11 cellular contexts compared by ENCODE assay signal in genomic region chr15:69035205-69035917, GRCh38. TPM values are rescaled to one million over a fixed set of nuclear protein-coding genes. Genes with fewer than 3 reads are reported as not detected.
DNase-seq lines count a peak whose midpoint lies in the region; ATAC-seq and TF ChIP-seq lines count a peak whose summit lies in the region.
"Had no signal": no experiment of that assay in that cellular context is flagged by ENCODE, and none has a peak within 500 bp of the region (broad histone marks: within the 10 kb centered on the region; RNA-seq: fewer than 3 reads in every experiment).

No MANE protein-coding gene starts in this region.

- TF ChIP-seq CTCF in PC-3 (conservative IDR thresholded peaks at IDR 0.05; ENCODE audit: low read depth, low read length) (no peak), fibroblast of villous mesenchyme (IDR thresholded peaks at IDR 0.05; ENCODE audit: insufficient read depth, low read depth, low read length) (peak; percentile 24)

- peak overlapping the region; percentile 89 for H3K9ac ChIP-seq in PC-3 (ENCODE audit: low read length)

- H3K9me3 ChIP-seq in PC-3 (ENCODE audit: low read length): no peaks in the 10 kb centered on the region

- H3K4me2 ChIP-seq in PC-3 (ENCODE audit: low read length): peak overlapping the region; percentile 46

- no peaks in the 10 kb centered on the region for H3K27me3 ChIP-seq in PC-3 (ENCODE audit: low read length)

- H3K9me3 Mint-ChIP-seq in activated CD8-positive, alpha-beta memory T cell treated with anti-CD3 and anti-CD28 coated beads, Interleukin-2, amount 10 ng/mL, durations not matched to agents 7 days and 5 days (ENCODE audit: low read depth): no peaks in the 10 kb centered on the region
- H3K9me3 Mint-ChIP-seq: CD14-positive monocyte had no signal

- H3K4me3 ChIP-seq in PC-3 (ENCODE audit: low read length): no peak overlapping the region
- no peak overlapping the region for H3K4me3 ChIP-seq in fibroblast of villous mesenchyme (ENCODE audit: low read depth, low read length)

- no peak overlapping the region for H3K4me3 Mint-ChIP-seq in activated CD8-positive, alpha-beta memory T cell treated with anti-CD3 and anti-CD28 coated beads, Interleukin-2, amount 10 ng/mL, durations not matched to agents 7 days and 5 days
- H3K4me3 Mint-ChIP-seq: CD14-positive monocyte had no signal

- H2AFZ ChIP-seq in PC-3 (ENCODE audit: low read length): no peak overlapping the region

- H3K27ac ChIP-seq in PC-3 (ENCODE audit: low read length): peak overlapping the region; percentile 99

- peaks cover 59% of the 10 kb centered on the region for H3K4me1 ChIP-seq in PC-3 (ENCODE audit: insufficient read depth, low read length)

- H3K79me2 ChIP-seq in PC-3 (ENCODE audit: low read length): no peaks in the 10 kb centered on the region

- H3K27me3 Mint-ChIP-seq in activated CD8-positive, alpha-beta memory T cell treated with anti-CD3 and anti-CD28 coated beads, Interleukin-2, amount 10 ng/mL, durations not matched to agents 7 days and 5 days: peaks cover 38% of the 10 kb centered on the region

- H3K9me2 ChIP-seq in PC-3 (replicated peaks; ENCODE audit: low read length): no peaks in the 10 kb centered on the region

- POLR2A ChIA-PET in PC-3 (lab: Charles Lee; ENCODE audit: unreplicated experiment): interaction anchor here (2.0 kb wide), 1 partner anchor 8 kb away, joined by 7 read pairs; no protein-coding TSS in a partner anchor

- BruUV-seq in PC-3 (replicated peaks; lab: Mats Ljungman, UMichigan): no TSS peak

- peak; percentile 53 for DNase-seq in activated CD8-positive, alpha-beta memory T cell treated with anti-CD3 and anti-CD28 coated beads for 24 hours
- DNase-seq in activated CD8-positive, alpha-beta memory T cell treated with anti-CD3 and anti-CD28 coated beads, Interleukin-2, amount 10 ng/mL, durations not matched to agents 7 days and 5 days: no peak
- DNase-seq in PC-3 (peak; percentile 92), fibroblast of villous mesenchyme (ENCODE audit: low read depth) (no peak), kidney glomerular epithelial cell (lab: John Stamatoyannopoulos, UW) (no peak), SW480 (ENCODE audit: low spot score) (no peak)
- no peak for DNase-seq in stimulated activated naive CD8-positive, alpha-beta T cell treated with anti-CD3 and anti-CD28 coated beads, Interleukin-15, Interleukin-2, amounts not matched to agents 100 U/mL and 50 U/mL, for 24 hours
- DNase-seq: activated gamma-delta T cell, MV-4-11 had no signal

- H3K4me1 Mint-ChIP-seq in activated CD8-positive, alpha-beta memory T cell treated with anti-CD3 and anti-CD28 coated beads, Interleukin-2, amount 10 ng/mL, durations not matched to agents 7 days and 5 days: peaks cover 14% of the 10 kb centered on the region

- intact Hi-C loops in PC-3 (cut with micrococcal nuclease): loop anchor here (10.0 kb wide), 1 partner anchor 101 kb away; the partner anchor contains the start of gene SPESP1

- H4K20me1 ChIP-seq in PC-3 (ENCODE audit: low read length): no peaks in the 10 kb centered on the region

- no peak overlapping the region for H3K27ac Mint-ChIP-seq in activated CD8-positive, alpha-beta memory T cell treated with anti-CD3 and anti-CD28 coated beads, Interleukin-2, amount 10 ng/mL, durations not matched to agents 7 days and 5 days

- H3F3A ChIP-seq in PC-3 (ENCODE audit: low read length, unreplicated experiment): peaks cover 5% of the 10 kb centered on the region

- CTCF ChIA-PET in activated CD8-positive, alpha-beta memory T cell treated with anti-CD3 and anti-CD28 coated beads, Interleukin-2, amount 10 ng/mL, durations not matched to agents 7 days and 5 days (lab: Charles Lee): no interaction called here
- CTCF ChIA-PET in PC-3 (lab: Charles Lee): interaction anchor here (0.5 kb wide), 1 partner anchor 404 kb away, joined by 5 read pairs; no protein-coding TSS in a partner anchor

- no peaks in the 10 kb centered on the region for H3K36me3 ChIP-seq in PC-3 (ENCODE audit: low read depth, low read length)

- no peak for ATAC-seq in activated CD8-positive, alpha-beta memory T cell treated with anti-CD3 and anti-CD28 coated beads, Interleukin-2, amount 10 ng/mL, durations not matched to agents 7 days and 5 days
- peak; percentile 29 for ATAC-seq in PC-3
- peak; percentile 57 for ATAC-seq in stimulated activated naive CD8-positive, alpha-beta T cell treated with anti-CD3 and anti-CD28 coated beads, Interleukin-15, Interleukin-2, amounts not matched to agents 100 U/mL and 50 U/mL, for 24 hours
- no peak for ATAC-seq in GM19324 (IDR thresholded peaks at IDR 0.05; ENCODE audit: low FRiP score, unreplicated experiment)

- no peaks in the 10 kb centered on the region for H3K36me3 Mint-ChIP-seq in activated CD8-positive, alpha-beta memory T cell treated with anti-CD3 and anti-CD28 coated beads, Interleukin-2, amount 10 ng/mL, durations not matched to agents 7 days and 5 days
- H3K36me3 Mint-ChIP-seq: CD14-positive monocyte had no signal

RNA-seq across cellular contexts. Expression of gene NOX5, which starts 20.9 kb away (rescaled TPM):
- under 1 TPM in 1 of 2 experiments, not detected in 1; 0.06 TPM for total RNA-seq in activated CD8-positive, alpha-beta memory T cell treated with anti-CD3 and anti-CD28 coated beads, Interleukin-2, amount 10 ng/mL, durations not matched to agents 7 days and 5 days
- total RNA-seq in PC-3 (2014; rRNA removed): 237 and 339 TPM in 2 replicates
- total RNA-seq in fibroblast of villous mesenchyme: 0.43 and 0.64 TPM in 2 replicates

Comparison
In these comparisons a context has a peak if more than half of its experiments do, and no peak if none do; other contexts are left out.
1. DNase-seq: peak in activated CD8-positive, alpha-beta memory T cell treated with anti-CD3 and anti-CD28 coated beads for 24 hours (single experiment) and PC-3 (single experiment); none in activated CD8-positive, alpha-beta memory T cell treated with anti-CD3 and anti-CD28 coated beads, Interleukin-2, amount 10 ng/mL, durations not matched to agents 7 days and 5 days (single experiment), fibroblast of villous mesenchyme (single experiment), stimulated activated naive CD8-positive, alpha-beta T cell treated with anti-CD3 and anti-CD28 coated beads, Interleukin-15, Interleukin-2, amounts not matched to agents 100 U/mL and 50 U/mL, for 24 hours (single experiment), kidney glomerular epithelial cell (single experiment) and SW480 (single experiment).
2. ATAC-seq: peak in PC-3 (single experiment) and stimulated activated naive CD8-positive, alpha-beta T cell treated with anti-CD3 and anti-CD28 coated beads, Interleukin-15, Interleukin-2, amounts not matched to agents 100 U/mL and 50 U/mL, for 24 hours (single experiment); none in activated CD8-positive, alpha-beta memory T cell treated with anti-CD3 and anti-CD28 coated beads, Interleukin-2, amount 10 ng/mL, durations not matched to agents 7 days and 5 days (single experiment) and GM19324 (single experiment).
3. RNA of gene NOX5, which starts 20.9 kb away (total RNA-seq): 237 to 339 TPM in PC-3; 0.43 to 0.64 TPM in fibroblast of villous mesenchyme and 0.06 TPM in activated CD8-positive, alpha-beta memory T cell treated with anti-CD3 and anti-CD28 coated beads, Interleukin-2, amount 10 ng/mL, durations not matched to agents 7 days and 5 days; every median in the first group is over 100 times any median in the second.